34 cellular contexts compared by ENCODE assay signal in genomic region chr2:228104215-228104614, GRCh38.
"Had no signal": no experiment of that assay in that cellular context is flagged by ENCODE, and none has a peak within 500 bp of the region (broad histone marks: within the 10 kb centered on the region; RNA-seq: fewer than 3 reads in every experiment).

No MANE protein-coding gene starts in this region.

- ATAC-seq: activated CD4-positive, CD25-positive, alpha-beta regulatory T cell treated with anti-CD3 and anti-CD28 coated beads, Interleukin-2, amount 50 U/mL, for 24 hours; activated CD8-positive, alpha-beta T cell treated with anti-CD3 and anti-CD28 coated beads for 36 hours; activated T-cell treated with anti-CD3 and anti-CD28 coated beads, Interleukin-2, amount 50 U/mL, for 4 hours; activated T-helper 17 cell treated with anti-CD3 and anti-CD28 coated beads, Interleukin-2, amount 50 U/mL, for 72 hours; effector memory CD8-positive, alpha-beta T cell; T-helper 17 cell had no signal

- H3K27me3 ChIP-seq: brain microvascular endothelial cell, esophagus squamous epithelium had no signal

- DNase-seq: activated B cell treated with CpG ODN at 0.5 μM for 24 hours; activated CD4-positive, alpha-beta T cell treated with anti-CD3 and anti-CD28 coated beads for 48 hours; activated CD4-positive, alpha-beta T cell treated with anti-CD3 and anti-CD28 coated beads, Interleukin-2, amount 50 U/mL, for 1 hour; activated CD4-positive, alpha-beta T cell treated with anti-CD3 and anti-CD28 coated beads, Interleukin-2, amount 50 U/mL, for 48 hours; activated CD8-positive, alpha-beta memory T cell treated with anti-CD3 and anti-CD28 coated beads for 24 hours; activated CD8-positive, alpha-beta T cell treated with anti-CD3 and anti-CD28 coated beads for 36 hours; activated effector memory CD4-positive, alpha-beta T cell treated with Interleukin-2 at 50 U/mL for 16 hours; activated gamma-delta T cell treated with Interleukin-2 at 50 U/mL for 16 hours; activated naive CD4-positive, alpha-beta T cell treated with anti-CD3 and anti-CD28 coated beads, Interleukin-2, amount 50 U/mL, for 16 hours; activated naive CD4-positive, alpha-beta T cell treated with Interleukin-2 at 50 U/mL for 16 hours; activated T-cell treated with anti-CD3 and anti-CD28 coated beads, Interleukin-2, amount 50 U/mL, for 4 hours; amniotic stem cell; anterior cingulate cortex; brain microvascular endothelial cell; cortex of kidney; dermis blood vessel endothelial cell; effector CD4-positive, alpha-beta T cell; effector memory CD8-positive, alpha-beta T cell; esophagus squamous epithelium; foreskin melanocyte; head of caudate nucleus; T-helper 1 cell; T-helper 17 cell; T1000 had no signal

- H3K36me3 Mint-ChIP-seq: activated naive CD8-positive, alpha-beta T cell had no signal

- H3K27me3 Mint-ChIP-seq: activated B cell treated with CpG ODN at 0.5 μM for 24 hours; activated CD8-positive, alpha-beta T cell treated with anti-CD3 and anti-CD28 coated beads for 36 hours; central memory CD8-positive, alpha-beta T cell; effector memory CD8-positive, alpha-beta T cell; T-helper 17 cell had no signal

- H3K4me1 Mint-ChIP-seq: activated B cell treated with CpG ODN at 0.5 μM for 24 hours; activated T-helper 17 cell treated with anti-CD3 and anti-CD28 coated beads, Interleukin-2, amount 50 U/mL, for 72 hours; central memory CD8-positive, alpha-beta T cell; T-helper 17 cell had no signal

- H3K27ac Mint-ChIP-seq: activated B cell treated with CpG ODN at 0.5 μM for 24 hours; activated CD8-positive, alpha-beta T cell treated with anti-CD3 and anti-CD28 coated beads for 36 hours; activated naive CD8-positive, alpha-beta T cell; activated T-helper 17 cell treated with anti-CD3 and anti-CD28 coated beads, Interleukin-2, amount 50 U/mL, for 72 hours; effector memory CD8-positive, alpha-beta T cell; T-helper 17 cell; T-helper 2 cell treated with Interferon-gamma antibody and Interleukin-4, amounts not matched to agents 5 μg/mL and 100 μg/mL, for 36 hours had no signal

- H3K9me3 ChIP-seq: esophagus squamous epithelium had no signal

- H3K4me1 ChIP-seq: esophagus squamous epithelium had no signal

- FAIRE-seq: astrocyte, bronchial epithelial cell, endothelial cell of umbilical vein had no signal

- H3K27ac ChIP-seq: brain microvascular endothelial cell, epithelial cell of prostate, esophagus squamous epithelium, VCaP had no signal

- H3K36me3 ChIP-seq: brain microvascular endothelial cell, esophagus squamous epithelium had no signal

- H3K4me3 ChIP-seq: esophagus squamous epithelium had no signal

- H3K4me3 Mint-ChIP-seq: activated B cell treated with CpG ODN at 0.5 μM for 24 hours; activated CD8-positive, alpha-beta T cell treated with anti-CD3 and anti-CD28 coated beads for 36 hours; activated naive CD8-positive, alpha-beta T cell; activated T-cell treated with anti-CD3 and anti-CD28 coated beads, Interleukin-2, amount 50 U/mL, for 4 hours; activated T-helper 17 cell treated with anti-CD3 and anti-CD28 coated beads, Interleukin-2, amount 50 U/mL, for 72 hours; central memory CD8-positive, alpha-beta T cell; effector memory CD8-positive, alpha-beta T cell; T-helper 17 cell; T-helper 2 cell treated with Interferon-gamma antibody and Interleukin-4, amounts not matched to agents 5 μg/mL and 100 μg/mL, for 36 hours had no signal
